Comparison of ENCODE assay signal across 15 cellular contexts in the genomic region with DNA sequence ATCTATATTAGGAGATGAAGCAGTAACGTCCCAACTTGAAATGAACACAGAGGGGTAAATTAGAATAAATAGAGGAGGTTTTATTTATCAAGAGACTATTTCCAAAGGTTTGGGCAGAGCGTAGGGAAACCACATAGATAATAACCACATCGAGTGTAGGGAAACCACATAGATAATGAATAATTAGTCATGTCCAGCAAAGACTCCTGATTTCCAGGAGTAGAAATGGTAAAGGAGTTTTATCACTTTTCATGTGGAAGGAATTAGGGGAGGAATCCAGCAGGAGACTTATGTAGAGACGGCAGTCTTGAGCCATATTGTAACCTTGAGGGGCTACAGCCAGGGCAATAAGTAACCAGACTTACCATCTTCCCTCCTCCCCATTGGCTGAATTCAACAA.
DNase-seq lines count a peak whose midpoint lies in the region; ATAC-seq and TF ChIP-seq lines count a peak whose summit lies in the region.
"Had no signal": no experiment of that assay in that cellular context is flagged by ENCODE, and none has a peak within 500 bp of the region (broad histone marks: within the 10 kb centered on the region; RNA-seq: fewer than 3 reads in every experiment).

No MANE protein-coding gene starts in this region.

- ATAC-seq in GM18519 (IDR thresholded peaks at IDR 0.05; ENCODE audit: low FRiP score, unreplicated experiment) = no peak
- ATAC-seq: K562 had no signal

- TF ChIP-seq CTCF in fibroblast of the aortic adventitia (IDR thresholded peaks at IDR 0.05; ENCODE audit: insufficient read depth, low read length) = no peak

- DNase-seq in NCI-H226 (peak; percentile 57), astrocyte of the hippocampus (ENCODE audit: low read depth, low spot score) (peak; percentile 7), fibroblast of the aortic adventitia (ENCODE audit: low read depth) (peak; percentile 16), mucosa of gallbladder (ENCODE audit: low spot score) (no peak), NCI-H1048 (lab: John Stamatoyannopoulos, UW) (no peak), A172 (ENCODE audit: low spot score) (no peak)
- DNase-seq: BE2C; CD4-positive, alpha-beta memory T cell; DMS153; DND-41; GDM1; GOT3; H9 had no signal

- no peak overlapping the region for H3K4me3 ChIP-seq in fibroblast of the aortic adventitia (ENCODE audit: low read depth, low read length)
- H3K4me3 ChIP-seq: K562 had no signal

Comparison
In these comparisons a context has a peak if more than half of its experiments do, and no peak if none do; other contexts are left out.
1. DNase-seq: peak in NCI-H226 (single experiment), astrocyte of the hippocampus (single experiment) and fibroblast of the aortic adventitia (single experiment); none in mucosa of gallbladder (single experiment), NCI-H1048 (single experiment) and A172 (single experiment).